ENCODE assay signal across 34 cellular contexts in genomic region chr13:36750946-36751345, GRCh38.
"Had no signal": no experiment of that assay in that cellular context is flagged by ENCODE, and none has a peak within 500 bp of the region (broad histone marks: within the 10 kb centered on the region; RNA-seq: fewer than 3 reads in every experiment).

No MANE protein-coding gene starts in this region.

- H3K4me2 ChIP-seq: KMS-11 had no signal

- H3K27ac ChIP-seq: KMS-11 had no signal

- H3K4me3 ChIP-seq: MG63 had no signal

- H3K27me3 ChIP-seq: MG63 had no signal

- H3K9ac ChIP-seq: KMS-11 had no signal

- DNase-seq: Karpas-422, Kasumi-1, MG63, MM.1S, MV-4-11, NCI-H1048, NCI-H1092, NCI-H1092 treated with DMSO at 0.1 percent for 48 hours, NCI-H1105, NCI-H1105 treated with DMSO at 0.1 percent for 48 hours, NCI-H1417, NCI-H1417 treated with DMSO at 0.1 percent for 48 hours, NCI-H1436, NCI-H1436 treated with DMSO at 0.1 percent for 48 hours, NCI-H146, NCI-H1694, NCI-H1694 treated with DMSO at 0.1 percent for 48 hours, NCI-H187, NCI-H187 treated with DMSO at 0.1 percent for 48 hours, NCI-H1930, NCI-H2029, NCI-H2029 treated with DMSO at 0.1 percent for 48 hours, NCI-H2081, NCI-H2081 treated with DMSO at 0.1 percent for 48 hours, NCI-H2107, NCI-H2171, NCI-H2171 treated with DMSO at 0.1 percent for 48 hours, NCI-H2227 treated with DMSO at 0.1 percent for 48 hours, NCI-H226, NCI-H345, NCI-H446, NCI-H446 treated with DMSO at 0.1 percent for 48 hours, NCI-H510A had no signal

- H3K36me3 ChIP-seq: MG63 had no signal

- H3K9me3 ChIP-seq: MG63 had no signal
